ENCODE assay signal across 11 cellular contexts in genomic region chr3:16801698-16802097, GRCh38.
A peak's percentile ranks its signal among the peaks of the same experiment; 100 is the strongest.
DNase-seq lines count a peak whose midpoint lies in the region; ATAC-seq and TF ChIP-seq lines count a peak whose summit lies in the region.
"Had no signal": no experiment of that assay in that cellular context is flagged by ENCODE, and none has a peak within 500 bp of the region (broad histone marks: within the 10 kb centered on the region; RNA-seq: fewer than 3 reads in every experiment).

No MANE protein-coding gene starts in this region.

- no peak for TF ChIP-seq CTCF in DND-41 (IDR thresholded peaks at IDR 0.05; ENCODE audit: borderline replicate concordance, extremely low read depth, low read length, poor library complexity, severe bottlenecking)

- H3K79me2 ChIP-seq in DND-41 (ENCODE audit: insufficient read depth, low read length) = no peaks in the 10 kb centered on the region

- DNase-seq in DND-41 (peak; percentile 21), SK-N-DZ (ENCODE audit: low spot score) (peak; percentile 62), left kidney (ENCODE audit: low read depth, low spot score) (peak; percentile 23), T-helper 1 cell (no peak)
- DNase-seq in stimulated activated CD4-positive, alpha-beta T cell treated with anti-CD3 and anti-CD28 coated beads, Interleukin-12 subunit alpha, Interleukin-12 subunit beta, amount 100 ng/mL, for 4 hours = no peak
- DNase-seq: NCI-H1105 treated with DMSO at 0.1 percent for 48 hours had no signal

- H3K9ac ChIP-seq in DND-41 (ENCODE audit: low read depth, low read length) = no peak overlapping the region

- no peak overlapping the region for H3K27ac ChIP-seq in DND-41 (ENCODE audit: low read length)
- H3K27ac ChIP-seq: suprapubic skin, VCaP had no signal

- H3K4me2 ChIP-seq in DND-41 (ENCODE audit: insufficient read depth, low read length) = peak overlapping the region; percentile 28; the same call in 1 of the 2 replicates

- H3K4me3 ChIP-seq in DND-41 (ENCODE audit: low read depth in 1 of 2, low read length in 2 of 2) = no peak overlapping the region
- H3K4me3 ChIP-seq: suprapubic skin had no signal

- peaks cover 21% of the 10 kb centered on the region for H3K4me1 ChIP-seq in DND-41 (ENCODE audit: insufficient read depth, low read length)

- H3K27me3 ChIP-seq in DND-41 (ENCODE audit: insufficient read depth, low read length, poor library complexity) = no peaks in the 10 kb centered on the region
- H3K27me3 ChIP-seq: suprapubic skin had no signal

- ATAC-seq in DND-41 (ENCODE audit: insufficient read depth, low read depth) = peak; percentile 63
- peak; percentile 39 for ATAC-seq in HG02885 (IDR thresholded peaks at IDR 0.05; ENCODE audit: poor library complexity, unreplicated experiment)
- no peak for ATAC-seq in GM19324 (IDR thresholded peaks at IDR 0.05; ENCODE audit: low FRiP score, unreplicated experiment)
- no peak for ATAC-seq in HG02852 (IDR thresholded peaks at IDR 0.05; ENCODE audit: unreplicated experiment)

- no peaks in the 10 kb centered on the region for H4K20me1 ChIP-seq in DND-41 (ENCODE audit: insufficient read depth, low read length)

- no peaks in the 10 kb centered on the region for H3K9me3 ChIP-seq in DND-41 (ENCODE audit: insufficient read depth, low read length, severe bottlenecking)
- H3K9me3 ChIP-seq: suprapubic skin had no signal

- no peak overlapping the region for H2AFZ ChIP-seq in DND-41 (ENCODE audit: low read depth, low read length)

- H3K36me3 ChIP-seq in DND-41 (ENCODE audit: insufficient read depth, low read length) = no peaks in the 10 kb centered on the region
- H3K36me3 ChIP-seq: suprapubic skin had no signal

Comparison
In these comparisons a context has a peak if more than half of its experiments do, and no peak if none do; other contexts are left out.
1. ATAC-seq: peak in DND-41 (single experiment) and HG02885 (single experiment); none in GM19324 (single experiment) and HG02852 (single experiment).
2. DNase-seq: peak in DND-41 (single experiment), SK-N-DZ (single experiment) and left kidney (single experiment); none in T-helper 1 cell (0 of 5) and stimulated activated CD4-positive, alpha-beta T cell treated with anti-CD3 and anti-CD28 coated beads, Interleukin-12 subunit alpha, Interleukin-12 subunit beta, amount 100 ng/mL, for 4 hours (single experiment).